In the genomic region with DNA sequence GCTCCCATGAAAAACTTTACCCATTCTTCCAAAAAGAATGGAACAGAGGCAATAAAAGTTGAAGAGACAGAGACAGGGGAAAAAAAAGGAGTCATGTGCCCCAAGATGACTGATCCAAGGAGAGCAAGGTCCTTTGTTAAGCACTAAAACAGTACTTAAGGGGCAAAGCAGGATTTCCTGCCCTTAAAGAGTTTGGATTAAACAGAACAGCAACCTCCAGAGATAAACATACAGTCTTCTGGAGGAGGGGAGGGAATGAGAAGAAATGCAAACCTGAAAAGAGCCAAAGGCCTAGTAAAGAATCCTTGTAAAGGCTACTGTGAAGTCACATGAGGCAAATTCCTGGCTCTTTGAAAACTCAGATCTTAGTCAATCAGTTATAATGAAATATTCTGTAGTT, we compare ENCODE assay signal across 32 cellular contexts. TPM values are rescaled to one million over a fixed set of nuclear protein-coding genes. Genes with fewer than 3 reads are reported as not detected.
DNase-seq lines count a peak whose midpoint lies in the region; ATAC-seq and TF ChIP-seq lines count a peak whose summit lies in the region.
"Had no signal": no experiment of that assay in that cellular context is flagged by ENCODE, and none has a peak within 500 bp of the region (broad histone marks: within the 10 kb centered on the region; RNA-seq: fewer than 3 reads in every experiment).

No MANE protein-coding gene starts in this region.

- no peak overlapping the region for H2BK15ac ChIP-seq in IMR-90 (ENCODE audit: low read depth, low read length)

- H2BK5ac ChIP-seq in IMR-90 (ENCODE audit: low read depth, low read length, poor library complexity, severe bottlenecking): no peak overlapping the region

- H2BK120ac ChIP-seq in IMR-90 (ENCODE audit: low read depth, low read length): no peak overlapping the region

- DNase-seq in A673 (ENCODE audit: low spot score): peak; percentile 42
- DNase-seq in IMR-90: peak; percentile 25
- no peak for DNase-seq in endothelial cell (ENCODE audit: low spot score)
- no peak for DNase-seq in left lung
- no peak for DNase-seq in NCI-H2227 (lab: John Stamatoyannopoulos, UW; ENCODE audit: unreplicated experiment)
- DNase-seq in RPMI8226: no peak
- DNase-seq in COR-L47 (lab: John Stamatoyannopoulos, UW): no peak
- DNase-seq: activated B cell treated with CpG ODN at 0.5 μM for 24 hours; activated CD4-positive, alpha-beta T cell treated with anti-CD3 and anti-CD28 coated beads, Interleukin-2, amount 50 U/mL, for 4 hours; activated naive CD4-positive, alpha-beta T cell treated with anti-CD3 and anti-CD28 coated beads for 36 hours; AML-193; CD4-positive, alpha-beta T cell; DMS 273 treated with DMSO at 0.1 percent for 48 hours; effector memory CD8-positive, alpha-beta T cell; hippocampal formation; Karpas-422; mucosa of descending colon; NCI-H1417 treated with DMSO at 0.1 percent for 48 hours; NCI-H446 treated with DMSO at 0.1 percent for 48 hours; PC-9; right lobe of liver; Right ventricle myocardium superior; stimulated activated CD4-positive, alpha-beta T cell treated with anti-CD3 and anti-CD28 coated beads, Interleukin-12 subunit alpha, Interleukin-12 subunit beta, amount 100 ng/mL, for 4 hours; stimulated activated CD4-positive, alpha-beta T cell treated with anti-CD3 and anti-CD28 coated beads, Interleukin-4, amount 100 ng/mL, for 1 hour; T1000; transverse colon had no signal

- H3K9me3 ChIP-seq in A673 (ENCODE audit: low read depth, low read length, poor library complexity, severe bottlenecking) (no peaks in the 10 kb centered on the region), IMR-90 (ENCODE audit: control insufficient read depth, insufficient read depth, low read length) (no peaks in the 10 kb centered on the region), left lung (no peaks in the 10 kb centered on the region)
- H3K9me3 ChIP-seq: gastroesophageal sphincter, HAP-1, mucosa of descending colon, right lobe of liver, transverse colon had no signal

- CTCF ChIA-PET in A673 (lab: Charles Lee) (no interaction called here), IMR-90 (lab: Yijun Ruan, JAX) (no interaction called here)

- H3K36me3 Mint-ChIP-seq in endothelial cell (ENCODE audit: low read depth, unreplicated experiment): no peaks in the 10 kb centered on the region
- H3K36me3 Mint-ChIP-seq: brain had no signal

- H3K4me1 Mint-ChIP-seq in endothelial cell (ENCODE audit: unreplicated experiment): peaks cover 51% of the 10 kb centered on the region

- no peak for TF ChIP-seq RAD21 in IMR-90 (IDR thresholded peaks at IDR 0.05; ENCODE audit: low read length)

- TF ChIP-seq CTCF in A673 (conservative IDR thresholded peaks at IDR 0.05; ENCODE audit: low read depth, low read length) (no peak), IMR-90 (conservative IDR thresholded peaks at IDR 0.05; ENCODE audit: low read depth, low read length) (no peak), endothelial cell (IDR thresholded peaks at IDR 0.05; ENCODE audit: unreplicated experiment) (no peak), left lung (IDR thresholded peaks at IDR 0.05) (no peak)

- no peak overlapping the region for H3K14ac ChIP-seq in IMR-90 (replicated peaks; ENCODE audit: low read depth, low read length)

- dilution Hi-C loops in IMR-90 (cut with HindIII; ENCODE audit: low sequenced_read_pairs, unreplicated experiment): no loop called here

- no peaks in the 10 kb centered on the region; a peak in 1 of 4 replicates for H3K79me1 ChIP-seq in IMR-90 (ENCODE audit: low read depth in 1 of 2, low read length in 2 of 2)

- H3K27me3 ChIP-seq in A673 (replicated peaks; ENCODE audit: insufficient read depth, low read depth, low read length, poor library complexity) (no peaks in the 10 kb centered on the region), IMR-90 (ENCODE audit: control insufficient read depth, insufficient read depth, low read length) (no peaks in the 10 kb centered on the region), left lung (no peaks in the 10 kb centered on the region)
- H3K27me3 ChIP-seq: gastroesophageal sphincter, right lobe of liver, transverse colon had no signal

- H4K8ac ChIP-seq in IMR-90 (ENCODE audit: low read depth in 2 of 2, low read length in 2 of 2): no peak overlapping the region

- no peak overlapping the region for H3K23ac ChIP-seq in IMR-90 (ENCODE audit: low read depth, low read length)

- no peak overlapping the region for H3K56ac ChIP-seq in IMR-90 (ENCODE audit: extremely low read depth, insufficient read depth, low read length)

- no peak overlapping the region for H4K91ac ChIP-seq in IMR-90 (ENCODE audit: insufficient read depth, low read depth, low read length)

- H4K20me1 ChIP-seq in IMR-90 (ENCODE audit: insufficient read depth, low read length): no peaks in the 10 kb centered on the region

- H3K4me3 ChIP-seq in A673 (ENCODE audit: low read depth, low read length, poor library complexity, severe bottlenecking) (no peak overlapping the region), IMR-90 (ENCODE audit: insufficient read depth, low read depth, low read length) (no peak overlapping the region), left lung (no peak overlapping the region)
- H3K4me3 ChIP-seq: gastroesophageal sphincter, HAP-1, mucosa of descending colon, PC-9, right lobe of liver, transverse colon had no signal

- no peak overlapping the region for H3K4me2 ChIP-seq in IMR-90 (ENCODE audit: low read depth, low read length)
- H3K4me2 ChIP-seq: PC-9 had no signal

- H2BK20ac ChIP-seq in IMR-90 (ENCODE audit: low read depth, low read length): no peak overlapping the region

- peaks cover 22% of the 10 kb centered on the region for H3K4me1 ChIP-seq in A673 (ENCODE audit: insufficient read depth, low read length, poor library complexity, severe bottlenecking)
- peaks cover 2% of the 10 kb centered on the region; the same call in 1 of the 2 replicates for H3K4me1 ChIP-seq in IMR-90 (ENCODE audit: control insufficient read depth, insufficient read depth, low read length)
- peaks cover 0 to 3% of the 10 kb centered on the region in 2 donors for H3K4me1 ChIP-seq in left lung
- H3K4me1 ChIP-seq: parathyroid adenoma, right lobe of liver had no signal

- H4K5ac ChIP-seq in IMR-90 (ENCODE audit: low read depth, low read length): no peak overlapping the region

- H2AK9ac ChIP-seq in IMR-90 (replicated peaks; ENCODE audit: low read depth, low read length, poor library complexity): no peak overlapping the region

- H3K9me3 Mint-ChIP-seq in endothelial cell (ENCODE audit: unreplicated experiment): no peaks in the 10 kb centered on the region
- H3K9me3 Mint-ChIP-seq: activated B cell treated with CpG ODN at 0.5 μM for 24 hours; activated naive CD4-positive, alpha-beta T cell treated with anti-CD3 and anti-CD28 coated beads for 36 hours; brain; CD4-positive, alpha-beta T cell; effector memory CD8-positive, alpha-beta T cell; nephron had no signal

- H3K27ac ChIP-seq in A673 (ENCODE audit: low read depth, low read length, poor library complexity, severe bottlenecking) (no peak overlapping the region), IMR-90 (ENCODE audit: insufficient read depth, low read length) (no peak overlapping the region), left lung (no peak overlapping the region)
- H3K27ac ChIP-seq: gastroesophageal sphincter, parathyroid adenoma, PC-9, right lobe of liver, transverse colon had no signal

- no peak overlapping the region for H3K4me3 Mint-ChIP-seq in endothelial cell (ENCODE audit: unreplicated experiment)
- H3K4me3 Mint-ChIP-seq: activated B cell treated with CpG ODN at 0.5 μM for 24 hours; activated naive CD4-positive, alpha-beta T cell treated with anti-CD3 and anti-CD28 coated beads for 36 hours; brain; CD4-positive, alpha-beta T cell; effector memory CD8-positive, alpha-beta T cell; nephron had no signal

- no peak overlapping the region for H3K9ac ChIP-seq in IMR-90 (ENCODE audit: low read depth, low read length)
- H3K9ac ChIP-seq: parathyroid adenoma had no signal

- H3K27me3 Mint-ChIP-seq in endothelial cell (ENCODE audit: unreplicated experiment): no peaks in the 10 kb centered on the region
- H3K27me3 Mint-ChIP-seq: activated B cell treated with CpG ODN at 0.5 μM for 24 hours; brain; CD4-positive, alpha-beta T cell; effector memory CD8-positive, alpha-beta T cell had no signal

- no peak overlapping the region for H3K18ac ChIP-seq in IMR-90 (ENCODE audit: low read depth, low read length)

- no peak overlapping the region for H3K4ac ChIP-seq in IMR-90 (ENCODE audit: low read depth, low read length)

- no peak for TF ChIP-seq POLR2A in IMR-90 (IDR thresholded peaks at IDR 0.05; ENCODE audit: low read depth, low read length)

- intact Hi-C loops in A673 (cut with micrococcal nuclease; ENCODE audit: unreplicated experiment) (loop anchor here (10.0 kb wide), 1 partner anchor 145 kb away; no protein-coding TSS in a partner anchor), IMR-90 (cut with micrococcal nuclease) (loop anchor here (10.0 kb wide), 1 partner anchor 655 kb away; no protein-coding TSS in a partner anchor), left lung (cut with DNase I) (no loop called here)

- peak; percentile 76 for ATAC-seq in IMR-90 (ENCODE audit: low read depth)
- ATAC-seq in left lung: peak; percentile 38
- no peak for ATAC-seq in HG02588 (IDR thresholded peaks at IDR 0.05; ENCODE audit: unreplicated experiment)
- ATAC-seq: effector memory CD8-positive, alpha-beta T cell; gastroesophageal sphincter; mucosa of descending colon had no signal

- H3K36me3 ChIP-seq in A673 (ENCODE audit: insufficient read depth, low read length, poor library complexity, severe bottlenecking) (no peaks in the 10 kb centered on the region), IMR-90 (ENCODE audit: control insufficient read depth, insufficient read depth, low read length) (peaks cover 2% of the 10 kb centered on the region; the same call in 1 of the 2 replicates), left lung (peaks cover 0 to 10% of the 10 kb centered on the region in 2 donors)
- H3K36me3 ChIP-seq: right lobe of liver had no signal

- BruUV-seq in A673 (replicated peaks; lab: Mats Ljungman, UMichigan) (no TSS peak), IMR-90 (replicated peaks; lab: Mats Ljungman, UMichigan) (no TSS peak)

- H2AK5ac ChIP-seq in IMR-90 (ENCODE audit: low read depth, low read length): no peak overlapping the region

- peak overlapping the region; percentile 74 for H3K27ac Mint-ChIP-seq in endothelial cell (ENCODE audit: unreplicated experiment)
- H3K27ac Mint-ChIP-seq: activated B cell treated with CpG ODN at 0.5 μM for 24 hours; activated naive CD4-positive, alpha-beta T cell treated with anti-CD3 and anti-CD28 coated beads for 36 hours; CD4-positive, alpha-beta T cell; effector memory CD8-positive, alpha-beta T cell had no signal

- POLR2A ChIA-PET in A673 (lab: Charles Lee; ENCODE audit: low non-redundant PET): no interaction called here
- POLR2A ChIA-PET in IMR-90 (lab: Charles Lee; ENCODE audit: unreplicated experiment): interaction anchor here (0.6 kb wide), 1 partner anchor 271 kb away, joined by 3 read pairs; no protein-coding TSS in a partner anchor

- no peak overlapping the region for H2AFZ ChIP-seq in IMR-90 (replicated peaks; ENCODE audit: low read length, poor library complexity)
- H2AFZ ChIP-seq: parathyroid adenoma, PC-9 had no signal

- no peaks in the 10 kb centered on the region; the same call in 1 of the 2 replicates for H3K9me1 ChIP-seq in IMR-90 (ENCODE audit: insufficient read depth, low read length)

- in situ Hi-C loops in IMR-90 (cut with MboI; ENCODE audit: low sequenced_read_pairs): no loop called here

RNA-seq across cellular contexts. Expression of a gene that starts 38.2 kb away (rescaled TPM):
- total RNA-seq in A673 (2021): 21.1 and 24.3 TPM in 2 replicates
- 19.4 and 28.6 TPM in 2 replicates for total RNA-seq in IMR-90 (2012; rRNA removed)
- polyA plus RNA-seq in IMR-90 (2012; rRNA removed): 8.1 and 10.4 TPM in 2 replicates
- polyA plus RNA-seq in IMR-90 (2012; cell fraction: cytosol; rRNA removed): 3.2 and 4.4 TPM in 2 replicates
- 1.8 and 9.9 TPM in 2 replicates for polyA plus RNA-seq in IMR-90 (2012; cell fraction: nucleus; rRNA removed; ENCODE audit: low replicate concordance)
- total RNA-seq in endothelial cell (ENCODE audit: unreplicated experiment): 26.9 TPM
- 10 to 100 TPM; 18.3 to 19.4 TPM for total RNA-seq in left lung

Comparison
In these comparisons a context has a peak if more than half of its experiments do, and no peak if none do; other contexts are left out.
1. DNase-seq: peak in A673 (single experiment) and IMR-90 (single experiment); none in endothelial cell (single experiment), left lung (0 of 2), NCI-H2227 (single experiment), RPMI8226 (single experiment) and COR-L47 (single experiment).
2. intact Hi-C loops: an anchor here in A673 (10.0 kb wide) and IMR-90 (10.0 kb wide); none called in left lung.